ENCODE assay signal across 10 cellular contexts in genomic region chr12:101859664-101860607, GRCh38. TPM values are rescaled to one million over a fixed set of nuclear protein-coding genes. Genes with fewer than 3 reads are reported as not detected.
DNase-seq lines count a peak whose midpoint lies in the region; ATAC-seq, FAIRE-seq and TF ChIP-seq lines count a peak whose summit lies in the region.
"Had no signal": no experiment of that assay in that cellular context is flagged by ENCODE, and none has a peak within 500 bp of the region (broad histone marks: within the 10 kb centered on the region; RNA-seq: fewer than 3 reads in every experiment).

No MANE protein-coding gene starts in this region.

- DNase-seq in GM12892 (ENCODE audit: insufficient read length) (no peak), epithelial cell of esophagus (ENCODE audit: low read depth) (peak; percentile 45), Right ventricle myocardium inferior (ENCODE audit: missing footprints) (no peak), WERI-Rb-1 (no peak), KBM-7 (no peak), NK-92 (lab: John Stamatoyannopoulos, UW; ENCODE audit: unreplicated experiment) (no peak)
- DNase-seq: aorta; stimulated activated CD4-positive, alpha-beta T cell treated with anti-CD3 and anti-CD28 coated beads, Interleukin-2, amount 100 ng/mL, for 48 hours had no signal

- TF ChIP-seq POLR2A in GM12892 (IDR thresholded peaks at IDR 0.05; ENCODE audit: low read depth, low read length), result no peak

- H3K27ac ChIP-seq in WERI-Rb-1, result no peak overlapping the region

- no peaks in the 10 kb centered on the region for H3K36me3 ChIP-seq in WERI-Rb-1

- no peaks in the 10 kb centered on the region for H3K9me3 ChIP-seq in WERI-Rb-1 (ENCODE audit: severe bottlenecking)

- no peak overlapping the region for H3K4me3 ChIP-seq in epithelial cell of esophagus (ENCODE audit: low read length)
- no peak overlapping the region for H3K4me3 ChIP-seq in WERI-Rb-1 (ENCODE audit: low read depth, low read length)

- peak; percentile 9 for FAIRE-seq in GM12892 (lab: Jason Lieb, UNC)

- peak; percentile 32 for ATAC-seq in GM19463 (IDR thresholded peaks at IDR 0.05; ENCODE audit: unreplicated experiment)
- ATAC-seq in HG03108 (IDR thresholded peaks at IDR 0.05; ENCODE audit: unreplicated experiment), result peak; percentile 51
- no peak for ATAC-seq in Right ventricle myocardium inferior

- no peak for TF ChIP-seq CTCF in epithelial cell of esophagus (IDR thresholded peaks at IDR 0.05; ENCODE audit: insufficient read depth, low read depth, low read length, missing control alignments)
- no peak for TF ChIP-seq CTCF in WERI-Rb-1 (IDR thresholded peaks at IDR 0.05; ENCODE audit: low read depth, low read length)

- intact Hi-C loops in Right ventricle myocardium inferior (cut with DNase I), result no loop called here

- in situ Hi-C loops in KBM-7 (cut with MboI; ENCODE audit: low pct_unique_long_range_greater_than_20kb, low sequenced_read_pairs), result no loop called here

- H3K27me3 ChIP-seq in WERI-Rb-1 (ENCODE audit: insufficient read depth, low read depth, severe bottlenecking), result no peaks in the 10 kb centered on the region

RNA-seq across cellular contexts. Expression of gene DRAM1, which starts 17.4 kb away (rescaled TPM):
- 31.5 TPM for polyA plus RNA-seq in GM12892 (2012; ENCODE audit: missing spikeins)
- 6.2 TPM for total RNA-seq in Right ventricle myocardium inferior

RNA-seq across cellular contexts. Expression of gene GNPTAB, which starts 29.2 kb away (rescaled TPM):
- polyA plus RNA-seq in GM12892 (2012; ENCODE audit: missing spikeins), result 23.7 TPM
- 56.2 TPM for total RNA-seq in Right ventricle myocardium inferior
